8 cellular contexts compared by ENCODE assay signal in the genomic region with DNA sequence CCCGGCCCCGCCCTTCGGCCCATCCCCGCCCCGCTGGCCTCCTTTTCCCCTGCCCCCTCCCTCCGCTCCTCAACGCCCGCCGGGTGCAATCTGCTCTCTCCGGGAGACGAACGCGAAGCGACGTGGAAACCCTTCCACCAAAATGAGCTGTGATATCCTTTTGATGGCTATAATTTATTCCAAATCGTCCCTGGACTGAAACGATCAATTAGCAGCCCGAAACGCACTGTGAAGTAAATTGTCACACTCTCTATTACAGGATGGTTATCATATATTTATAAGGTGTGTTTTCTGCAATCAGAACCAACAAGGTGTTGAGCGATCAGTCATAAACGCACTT.
DNase-seq lines count a peak whose midpoint lies in the region; ATAC-seq and TF ChIP-seq lines count a peak whose summit lies in the region.

No MANE protein-coding gene starts in this region.

- H3K4me3 ChIP-seq in right atrium auricular region: peak overlapping the region; percentile 60 to 89
- peak overlapping the region; percentile 69 for H3K4me3 ChIP-seq in astrocyte of the cerebellum (ENCODE audit: low read depth, low read length)
- H3K4me3 ChIP-seq in mesenchymal stem cell (ENCODE audit: insufficient read depth in 1 of 2, low read depth in 1 of 2, low read length in 2 of 2): peak overlapping the region in 1 of 2 experiments; percentile 88
- H3K4me3 ChIP-seq in aorta (ENCODE audit: low read length in 2 of 2): peak overlapping the region; percentile 40 to 46

- peak overlapping the region; percentile 65 for H3K4me2 ChIP-seq in mesenchymal stem cell (ENCODE audit: low read length, poor library complexity, severe bottlenecking)

- no peak overlapping the region for H2BK5ac ChIP-seq in mesenchymal stem cell (ENCODE audit: low read depth, low read length, poor library complexity, severe bottlenecking)

- H3K14ac ChIP-seq in mesenchymal stem cell (ENCODE audit: low read length in 2 of 2): no peak overlapping the region

- no peaks in the 10 kb centered on the region for H3K79me1 ChIP-seq in mesenchymal stem cell (replicated peaks; ENCODE audit: low read length, poor library complexity, severe bottlenecking)

- no peak overlapping the region for H3K18ac ChIP-seq in mesenchymal stem cell (ENCODE audit: low read depth in 1 of 2, low read length in 2 of 2)

- H2AK5ac ChIP-seq in mesenchymal stem cell (ENCODE audit: low read length, severe bottlenecking): no peak overlapping the region

- H2BK15ac ChIP-seq in mesenchymal stem cell (ENCODE audit: low read depth, poor library complexity, severe bottlenecking): no peak overlapping the region

- peak overlapping the region; percentile 66 for H3K9ac ChIP-seq in mesenchymal stem cell (ENCODE audit: low read length)

- no peak for TF ChIP-seq CTCF in right atrium auricular region (IDR thresholded peaks at IDR 0.05)
- TF ChIP-seq CTCF in astrocyte of the cerebellum (IDR thresholded peaks at IDR 0.05; ENCODE audit: low read depth, low read length, missing control alignments): no peak

- no peak for DNase-seq in right atrium auricular region (ENCODE audit: low spot score)
- no peak for DNase-seq in Right ventricle myocardium superior
- DNase-seq in astrocyte of the cerebellum (ENCODE audit: low read depth): no peak
- no peak for DNase-seq in mesenchymal stem cell
- DNase-seq in aorta: no peak
- no peak for DNase-seq in glomerular visceral epithelial cell (ENCODE audit: extremely low spot score)
- no peak for DNase-seq in NCI-H226

- intact Hi-C loops in Right ventricle myocardium superior (cut with DNase I) (no loop called here), aorta (cut with DNase I) (no loop called here)

- H4K8ac ChIP-seq in mesenchymal stem cell (ENCODE audit: low read length): no peak overlapping the region

- in situ Hi-C loops in astrocyte of the cerebellum (cut with HindIII; ENCODE audit: low sequenced_read_pairs): no loop called here

- no peak overlapping the region for H3K4ac ChIP-seq in mesenchymal stem cell (ENCODE audit: low read depth in 1 of 2, low read length in 2 of 2)

- no peaks in the 10 kb centered on the region for H3K27me3 ChIP-seq in right atrium auricular region
- peaks cover 0 to 9% of the 10 kb centered on the region in 2 experiments for H3K27me3 ChIP-seq in mesenchymal stem cell (ENCODE audit: control insufficient read depth in 1 of 2, insufficient read depth in 1 of 2, low read length in 2 of 2)
- H3K27me3 ChIP-seq in aorta (ENCODE audit: control insufficient read depth in 1 of 2, insufficient read depth in 2 of 2, low read length in 1 of 2): peaks cover 0 to 2% of the 10 kb centered on the region in 2 donors

- H3K4me1 ChIP-seq in right atrium auricular region (no peaks in the 10 kb centered on the region), mesenchymal stem cell (ENCODE audit: control insufficient read depth, insufficient read depth, low read depth, low read length) (peaks cover 11% of the 10 kb centered on the region), aorta (ENCODE audit: control insufficient read depth in 1 of 2, insufficient read depth in 2 of 2, low read length in 2 of 2) (no peaks in the 10 kb centered on the region)

- no peaks in the 10 kb centered on the region for H3K9me3 ChIP-seq in right atrium auricular region
- no peaks in the 10 kb centered on the region for H3K9me3 ChIP-seq in mesenchymal stem cell (ENCODE audit: control insufficient read depth, low read length)
- no peaks in the 10 kb centered on the region for H3K9me3 ChIP-seq in aorta (ENCODE audit: control insufficient read depth, low read length)

- WGBS in mesenchymal stem cell: 0% methylated on average over 7 of the region's 21 CpGs
- WGBS in aorta, 2 donors: 1 to 2% methylated on average over 15 to 21 of the region's 21 CpGs

- H3K27ac ChIP-seq in right atrium auricular region (no peak overlapping the region), mesenchymal stem cell (ENCODE audit: low read length, poor library complexity, severe bottlenecking) (no peak overlapping the region), aorta (ENCODE audit: low read depth in 1 of 2, low read length in 2 of 2) (no peak overlapping the region)

- no peak overlapping the region for H3K23ac ChIP-seq in mesenchymal stem cell (ENCODE audit: low read length in 2 of 2)

- H3K36me3 ChIP-seq in right atrium auricular region (no peaks in the 10 kb centered on the region), mesenchymal stem cell (ENCODE audit: control insufficient read depth in 1 of 2, insufficient read depth in 2 of 2, low read depth in 1 of 2, low read length in 2 of 2) (no peaks in the 10 kb centered on the region), aorta (ENCODE audit: control insufficient read depth in 1 of 2, insufficient read depth in 2 of 2, low read length in 1 of 2) (no peaks in the 10 kb centered on the region)

- no peak overlapping the region for H4K91ac ChIP-seq in mesenchymal stem cell (ENCODE audit: low read length)

- H2BK120ac ChIP-seq in mesenchymal stem cell (ENCODE audit: low read depth, low read length): no peak overlapping the region

- no peak overlapping the region for H2BK12ac ChIP-seq in mesenchymal stem cell (ENCODE audit: low read length in 2 of 2)

- no peak overlapping the region for H2AFZ ChIP-seq in mesenchymal stem cell (ENCODE audit: low read depth, low read length)

- ATAC-seq in Right ventricle myocardium superior (ENCODE audit: poor library complexity) (no peak), aorta (ENCODE audit: low FRiP score) (no peak), HG03457 (IDR thresholded peaks at IDR 0.05; ENCODE audit: unreplicated experiment) (no peak)
